Comparison of ENCODE assay signal across 8 cellular contexts in genomic region chr5:177005619-177006264, GRCh38. TPM values are rescaled to one million over a fixed set of nuclear protein-coding genes. Genes with fewer than 3 reads are reported as not detected.
DNase-seq lines count a peak whose midpoint lies in the region; ATAC-seq and TF ChIP-seq lines count a peak whose summit lies in the region.

No MANE protein-coding gene starts in this region.

- DNase-seq in DMS79 treated with DMSO at 0.1 percent for 48 hours (lab: John Stamatoyannopoulos, UW) = peak; percentile 6
- DNase-seq in DMS79 (lab: John Stamatoyannopoulos, UW) = no peak
- peak; percentile 20 for DNase-seq in NCI-H2107 treated with DMSO at 0.1 percent for 48 hours (lab: John Stamatoyannopoulos, UW; ENCODE audit: unreplicated experiment)
- peak; percentile 53 to 57 for DNase-seq in activated CD4-positive, alpha-beta T cell treated with anti-CD3 and anti-CD28 coated beads for 24 hours (ENCODE audit: low read depth in 2 of 2)
- DNase-seq in left lung = peak; percentile 79 to 94
- peak; percentile 76 to 78 for DNase-seq in stimulated activated CD4-positive, alpha-beta T cell treated with anti-CD3 and anti-CD28 coated beads, Interleukin-2, amount 100 ng/mL, for 24 hours

- no peaks in the 10 kb centered on the region for H3K9me3 ChIP-seq in left lung

- intact Hi-C loops in left lung (cut with DNase I) = no loop called here

- peaks cover 13 to 37% of the 10 kb centered on the region in 2 donors for H3K4me1 ChIP-seq in left lung

- peak overlapping the region; percentile 79 for H3K27ac ChIP-seq in cingulate gyrus (ENCODE audit: low read depth, low read length)
- peak overlapping the region; percentile 93 to 97 for H3K27ac ChIP-seq in left lung

- peak overlapping the region; percentile 86 to 92 for H3K4me3 ChIP-seq in left lung

- H3K36me3 ChIP-seq in left lung = no peaks in the 10 kb centered on the region

- TF ChIP-seq CTCF in left lung (IDR thresholded peaks at IDR 0.05) = peak; percentile 47 to 48

- H3K27me3 ChIP-seq in left lung = no peaks in the 10 kb centered on the region

- ATAC-seq in HG02798 (IDR thresholded peaks at IDR 0.05; ENCODE audit: poor library complexity, unreplicated experiment) (peak; percentile 50), left lung (peak; percentile 88)

RNA-seq across cellular contexts. Expression of gene UIMC1, which starts 0.8 kb away (rescaled TPM):
- 10 to 100 TPM; 22.4 to 36.4 TPM for total RNA-seq in left lung

RNA-seq across cellular contexts. Expression of gene ZNF346, which starts 16.8 kb away (rescaled TPM):
- 10 to 100 TPM; 13.1 TPM for total RNA-seq in left lung
